1 cellular context compared by ENCODE assay signal in the genomic region with DNA sequence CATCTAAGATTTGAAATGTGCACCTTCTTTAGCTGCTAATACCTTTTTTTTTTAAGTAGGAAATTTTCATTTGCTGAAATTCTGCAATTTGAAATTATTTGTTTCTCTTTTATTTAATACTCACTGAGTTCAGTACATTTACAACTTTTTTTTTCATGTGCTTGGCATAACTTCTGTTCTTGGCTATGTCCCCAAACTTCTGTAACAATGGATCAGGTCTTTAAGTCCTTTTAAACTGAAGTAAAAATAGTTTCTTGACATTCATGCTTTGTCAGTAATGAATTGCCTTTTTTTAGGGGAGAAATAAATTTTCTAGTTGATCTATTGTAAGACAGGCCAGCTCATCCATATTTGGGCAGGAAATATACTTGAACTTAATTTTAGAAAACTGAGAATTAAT.
TF ChIP-seq lines count a peak whose summit lies in the region.

No MANE protein-coding gene starts in this region.

TF ChIP-seq in endothelial cell of umbilical vein, 7 proteins besides CTCF, POLR2A, EP300 and RAD21 (continued from another document):
- TF ChIP-seq MAX (IDR thresholded peaks at IDR 0.05; ENCODE audit: insufficient read depth, insufficient read length) (no peak), JUN (IDR thresholded peaks at IDR 0.05; ENCODE audit: borderline replicate concordance, insufficient read depth, insufficient read length, low read depth) (no peak)
TF ChIP-seq in endothelial cell of umbilical vein: peak in this region for 0.
